15 cellular contexts compared by ENCODE assay signal in genomic region chr14:104549536-104550339, GRCh38. TPM values are rescaled to one million over a fixed set of nuclear protein-coding genes. Genes with fewer than 3 reads are reported as not detected.
"Had no signal": no experiment of that assay in that cellular context is flagged by ENCODE, and none has a peak within 500 bp of the region (broad histone marks: within the 10 kb centered on the region; RNA-seq: fewer than 3 reads in every experiment).

No MANE protein-coding gene starts in this region.

- H3K4me3 ChIP-seq: dorsolateral prefrontal cortex, esophagus squamous epithelium, left lung, pancreas, tibial artery had no signal

- FAIRE-seq: bronchial epithelial cell, endometrium, pancreas, small intestine had no signal

- DNase-seq: activated CD4-positive, alpha-beta T cell treated with anti-CD3 and anti-CD28 coated beads, Interleukin-2, amount 10 ng/mL, durations not matched to agents 24 days and 14 days; activated CD8-positive, alpha-beta memory T cell treated with anti-CD3 and anti-CD28 coated beads for 24 hours; aorta; esophagus squamous epithelium; foreskin fibroblast; nephron progenitor cell; small intestine had no signal

- H3K36me3 ChIP-seq: esophagus squamous epithelium, left lung, pancreas, tibial artery had no signal

- ATAC-seq: left lung, pancreas, T-cell had no signal

- H3K9me3 ChIP-seq: esophagus squamous epithelium, left lung, pancreas, tibial artery had no signal

- H3K4me1 ChIP-seq: left lung, pancreas, tibial artery had no signal

- H3K27ac ChIP-seq: dorsolateral prefrontal cortex, esophagus squamous epithelium, left lung, pancreas, tibial artery, VCaP had no signal

RNA-seq across cellular contexts. Expression of gene C14orf180, which starts 29.8 kb away (rescaled TPM):
- total RNA-seq: activated CD4-positive, alpha-beta T cell treated with anti-CD3 and anti-CD28 coated beads, Interleukin-2, amount 10 ng/mL, durations not matched to agents 24 days and 14 days; bronchial epithelial cell; esophagus squamous epithelium; left lung; T-cell had no signal

RNA-seq across cellular contexts. Expression of gene TMEM179, which starts 54.8 kb away (rescaled TPM):
- total RNA-seq: aorta, bronchial epithelial cell, esophagus squamous epithelium, T-cell had no signal
- polyA plus RNA-seq: aorta had no signal
